ENCODE assay signal across 7 cellular contexts in genomic region chr19:6393074-6393981, GRCh38.
DNase-seq lines count a peak whose midpoint lies in the region; ATAC-seq and TF ChIP-seq lines count a peak whose summit lies in the region.

A gene with protein sequence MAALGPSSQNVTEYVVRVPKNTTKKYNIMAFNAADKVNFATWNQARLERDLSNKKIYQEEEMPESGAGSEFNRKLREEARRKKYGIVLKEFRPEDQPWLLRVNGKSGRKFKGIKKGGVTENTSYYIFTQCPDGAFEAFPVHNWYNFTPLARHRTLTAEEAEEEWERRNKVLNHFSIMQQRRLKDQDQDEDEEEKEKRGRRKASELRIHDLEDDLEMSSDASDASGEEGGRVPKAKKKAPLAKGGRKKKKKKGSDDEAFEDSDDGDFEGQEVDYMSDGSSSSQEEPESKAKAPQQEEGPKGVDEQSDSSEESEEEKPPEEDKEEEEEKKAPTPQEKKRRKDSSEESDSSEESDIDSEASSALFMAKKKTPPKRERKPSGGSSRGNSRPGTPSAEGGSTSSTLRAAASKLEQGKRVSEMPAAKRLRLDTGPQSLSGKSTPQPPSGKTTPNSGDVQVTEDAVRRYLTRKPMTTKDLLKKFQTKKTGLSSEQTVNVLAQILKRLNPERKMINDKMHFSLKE (minus strand): TSS chr19:6393164. CDS start chr19:6392995, 169 bp downstream.

- peak; percentile 92 to 93 for DNase-seq in NCI-H2081 (lab: John Stamatoyannopoulos, UW)
- DNase-seq in T1000 (lab: John Stamatoyannopoulos, UW) = peak; percentile 91
- peak; percentile 98 for DNase-seq in astrocyte of the hippocampus (ENCODE audit: low read depth, low spot score)
- peak; percentile 92 for DNase-seq in hippocampal formation (lab: John Stamatoyannopoulos, UW)
- peak; percentile 64 for DNase-seq in retinal pigment epithelial cell (ENCODE audit: low read depth)

- peak within 1 kb of the TSS; percentile 91 for H3K4me3 ChIP-seq in retinal pigment epithelial cell (ENCODE audit: low read length)

- TF ChIP-seq CTCF in retinal pigment epithelial cell (conservative IDR thresholded peaks at IDR 0.05; ENCODE audit: low read depth, low read length) = peak; percentile 14

- ATAC-seq in GM18498 (IDR thresholded peaks at IDR 0.05; ENCODE audit: unreplicated experiment) (peak; percentile 86), HG02970 (IDR thresholded peaks at IDR 0.05; ENCODE audit: low FRiP score, unreplicated experiment) (peak; percentile 86)

Comparison
In these comparisons a context has a peak if more than half of its experiments do, and no peak if none do; other contexts are left out.
1. Peak in every context shown above with its lines: DNase-seq, ATAC-seq and H3K4me3 ChIP-seq.